Comparison of ENCODE assay signal across 16 cellular contexts in the genomic region with DNA sequence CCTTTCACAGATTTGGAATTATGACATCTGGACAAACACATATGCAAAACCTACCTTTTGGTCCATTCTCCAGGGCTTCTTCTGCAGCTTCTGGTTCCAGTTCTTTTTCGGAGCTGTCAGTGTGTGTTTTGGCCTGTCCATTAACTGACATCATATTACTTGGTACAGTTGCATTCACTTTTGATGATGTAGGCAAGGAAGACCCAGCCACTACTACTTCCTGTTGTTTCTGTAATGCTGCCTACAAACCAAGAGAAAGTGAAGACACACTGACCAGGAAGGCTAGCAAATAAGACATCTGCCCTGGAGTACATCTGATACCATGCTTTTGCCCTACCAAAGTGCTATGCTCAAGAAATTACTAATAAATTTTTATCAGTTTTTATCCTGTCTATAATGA. TPM values are rescaled to one million over a fixed set of nuclear protein-coding genes. Genes with fewer than 3 reads are reported as not detected.
A peak's percentile ranks its signal among the peaks of the same experiment; 100 is the strongest.
DNase-seq lines count a peak whose midpoint lies in the region; ATAC-seq and TF ChIP-seq lines count a peak whose summit lies in the region.
"Had no signal": no experiment of that assay in that cellular context is flagged by ENCODE, and none has a peak within 500 bp of the region (broad histone marks: within the 10 kb centered on the region; RNA-seq: fewer than 3 reads in every experiment).

No MANE protein-coding gene starts in this region.

- H3F3A ChIP-seq in MM.1S (ENCODE audit: insufficient read depth, low read length) = peaks cover 48% of the 10 kb centered on the region

- H3K9me3 ChIP-seq in MM.1S (replicated peaks; ENCODE audit: insufficient read depth, low read length) = no peaks in the 10 kb centered on the region

- no peak for ATAC-seq in activated naive CD4-positive, alpha-beta T cell treated with anti-CD3 and anti-CD28 coated beads, Interleukin-2, amount 50 U/mL, for 72 hours
- no peak for ATAC-seq in HG02884 (IDR thresholded peaks at IDR 0.05; ENCODE audit: unreplicated experiment)

- H3K4me2 ChIP-seq in MM.1S (ENCODE audit: low read depth, low read length) = peak overlapping the region; percentile 40; the same call in 1 of the 2 replicates
- H3K4me2 ChIP-seq: PC-9 had no signal

- no peaks in the 10 kb centered on the region for H3K9me2 ChIP-seq in MM.1S (replicated peaks; ENCODE audit: insufficient read depth, low read length)

- no peak overlapping the region for H3K4me3 Mint-ChIP-seq in activated naive CD4-positive, alpha-beta T cell treated with anti-CD3 and anti-CD28 coated beads, Interleukin-2, amount 50 U/mL, for 24 hours
- H3K4me3 Mint-ChIP-seq: CD14-positive monocyte had no signal

- no peak for DNase-seq in activated naive CD4-positive, alpha-beta T cell treated with anti-CD3 and anti-CD28 coated beads, Interleukin-2, amount 50 U/mL, for 72 hours (ENCODE audit: low spot score in 2 of 2)
- DNase-seq in MM.1S (peak; percentile 84), dermis blood vessel endothelial cell (peak; percentile 29), NCI-H1417 (lab: John Stamatoyannopoulos, UW) (no peak), NCI-H2171 treated with DMSO at 0.1 percent for 48 hours (lab: John Stamatoyannopoulos, UW) (no peak)
- DNase-seq: ACHN, DMS79 treated with DMSO at 0.1 percent for 48 hours, KG1, NCI-H1436, NCI-H1930, NCI-H345, NCI-H524 treated with DMSO at 0.1 percent for 48 hours, PC-9 had no signal

- H3K4me3 ChIP-seq in MM.1S (ENCODE audit: low read length) = no peak overlapping the region
- H3K4me3 ChIP-seq: PC-9 had no signal

- H3K27me3 ChIP-seq in MM.1S (replicated peaks; ENCODE audit: insufficient read depth, low read length) = no peaks in the 10 kb centered on the region

- peak overlapping the region; percentile 40; the same call in 1 of the 2 replicates for H3K27ac ChIP-seq in MM.1S (ENCODE audit: low read length)
- H3K27ac ChIP-seq: PC-9 had no signal

- no peak overlapping the region for H2AFZ ChIP-seq in MM.1S (ENCODE audit: low read length)
- H2AFZ ChIP-seq: PC-9 had no signal

- H3K36me3 Mint-ChIP-seq in activated naive CD4-positive, alpha-beta T cell treated with anti-CD3 and anti-CD28 coated beads, Interleukin-2, amount 50 U/mL, for 24 hours = peaks cover 12% of the 10 kb centered on the region
- no peaks in the 10 kb centered on the region for H3K36me3 Mint-ChIP-seq in activated naive CD4-positive, alpha-beta T cell treated with anti-CD3 and anti-CD28 coated beads, Interleukin-2, amount 50 U/mL, for 72 hours

- no peaks in the 10 kb centered on the region for H4K20me1 ChIP-seq in MM.1S (ENCODE audit: insufficient read depth, low read length)

- no peak for TF ChIP-seq CTCF in MM.1S (IDR thresholded peaks at IDR 0.05; ENCODE audit: low read length)

- no peaks in the 10 kb centered on the region for H3K27me3 Mint-ChIP-seq in activated naive CD4-positive, alpha-beta T cell treated with anti-CD3 and anti-CD28 coated beads, Interleukin-2, amount 50 U/mL, for 24 hours

- peaks cover 78% of the 10 kb centered on the region for H3K79me2 ChIP-seq in MM.1S (ENCODE audit: low read length)

- peaks cover 34% of the 10 kb centered on the region for H3K36me3 ChIP-seq in MM.1S (replicated peaks; ENCODE audit: insufficient read depth, low read length)

- no peaks in the 10 kb centered on the region for H3K9me3 Mint-ChIP-seq in activated naive CD4-positive, alpha-beta T cell treated with anti-CD3 and anti-CD28 coated beads, Interleukin-2, amount 50 U/mL, for 24 hours
- no peaks in the 10 kb centered on the region for H3K9me3 Mint-ChIP-seq in activated naive CD4-positive, alpha-beta T cell treated with anti-CD3 and anti-CD28 coated beads, Interleukin-2, amount 50 U/mL, for 72 hours
- H3K9me3 Mint-ChIP-seq: CD14-positive monocyte had no signal

- peaks cover 17% of the 10 kb centered on the region for H3K4me1 Mint-ChIP-seq in activated naive CD4-positive, alpha-beta T cell treated with anti-CD3 and anti-CD28 coated beads, Interleukin-2, amount 50 U/mL, for 24 hours

- no peak overlapping the region for H3K9ac ChIP-seq in MM.1S (ENCODE audit: low read length)

- H3K4me1 ChIP-seq in MM.1S (ENCODE audit: low read length) = peaks cover 59% of the 10 kb centered on the region

- H3K27ac Mint-ChIP-seq in activated naive CD4-positive, alpha-beta T cell treated with anti-CD3 and anti-CD28 coated beads, Interleukin-2, amount 50 U/mL, for 24 hours = peak overlapping the region; percentile 17
- H3K27ac Mint-ChIP-seq in activated naive CD4-positive, alpha-beta T cell treated with anti-CD3 and anti-CD28 coated beads, Interleukin-2, amount 50 U/mL, for 72 hours = no peak overlapping the region

RNA-seq across cellular contexts. Expression of a gene that starts 31.9 kb away (rescaled TPM):
- 10 to 100 TPM; 18.9 to 26.4 TPM for total RNA-seq in activated naive CD4-positive, alpha-beta T cell treated with anti-CD3 and anti-CD28 coated beads, Interleukin-2, amount 50 U/mL, for 72 hours
- total RNA-seq in dermis blood vessel endothelial cell = 41.9 and 50.5 TPM in 2 replicates

Comparison
In these comparisons a context has a peak if more than half of its experiments do, and no peak if none do; other contexts are left out.
1. DNase-seq: peak in MM.1S (single experiment) and dermis blood vessel endothelial cell (single experiment); none in activated naive CD4-positive, alpha-beta T cell treated with anti-CD3 and anti-CD28 coated beads, Interleukin-2, amount 50 U/mL, for 72 hours (0 of 2), NCI-H1417 (0 of 3) and NCI-H2171 treated with DMSO at 0.1 percent for 48 hours (single experiment).